Comparison of ENCODE assay signal across 1 cellular context in genomic region chr1:36150296-36151132, GRCh38.
TF ChIP-seq lines count a peak whose summit lies in the region.

No MANE protein-coding gene starts in this region.

TF ChIP-seq in K562, 482 proteins besides CTCF, POLR2A, EP300 and RAD21 (continued from another document and continues in another):
- TF ChIP-seq ZNF280B (CRISPR knock-in tag; IDR thresholded peaks at IDR 0.05), result no peak
- TF ChIP-seq, protein P1, sequence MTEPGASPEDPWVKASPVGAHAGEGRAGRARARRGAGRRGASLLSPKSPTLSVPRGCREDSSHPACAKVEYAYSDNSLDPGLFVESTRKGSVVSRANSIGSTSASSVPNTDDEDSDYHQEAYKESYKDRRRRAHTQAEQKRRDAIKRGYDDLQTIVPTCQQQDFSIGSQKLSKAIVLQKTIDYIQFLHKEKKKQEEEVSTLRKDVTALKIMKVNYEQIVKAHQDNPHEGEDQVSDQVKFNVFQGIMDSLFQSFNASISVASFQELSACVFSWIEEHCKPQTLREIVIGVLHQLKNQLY (CRISPR knock-in tag; conservative IDR thresholded peaks at IDR 0.05), result no peak
- no peak for TF ChIP-seq ZNF79 (CRISPR knock-in tag; IDR thresholded peaks at IDR 0.05; ENCODE audit: low read depth)
- peak; percentile 83 for TF ChIP-seq SMAD4 (CRISPR knock-in tag; conservative IDR thresholded peaks at IDR 0.05)
- no peak for TF ChIP-seq CBX2 (IDR thresholded peaks at IDR 0.05; ENCODE audit: insufficient read depth, low read length, poor library complexity, severe bottlenecking)
- TF ChIP-seq, protein P2, sequence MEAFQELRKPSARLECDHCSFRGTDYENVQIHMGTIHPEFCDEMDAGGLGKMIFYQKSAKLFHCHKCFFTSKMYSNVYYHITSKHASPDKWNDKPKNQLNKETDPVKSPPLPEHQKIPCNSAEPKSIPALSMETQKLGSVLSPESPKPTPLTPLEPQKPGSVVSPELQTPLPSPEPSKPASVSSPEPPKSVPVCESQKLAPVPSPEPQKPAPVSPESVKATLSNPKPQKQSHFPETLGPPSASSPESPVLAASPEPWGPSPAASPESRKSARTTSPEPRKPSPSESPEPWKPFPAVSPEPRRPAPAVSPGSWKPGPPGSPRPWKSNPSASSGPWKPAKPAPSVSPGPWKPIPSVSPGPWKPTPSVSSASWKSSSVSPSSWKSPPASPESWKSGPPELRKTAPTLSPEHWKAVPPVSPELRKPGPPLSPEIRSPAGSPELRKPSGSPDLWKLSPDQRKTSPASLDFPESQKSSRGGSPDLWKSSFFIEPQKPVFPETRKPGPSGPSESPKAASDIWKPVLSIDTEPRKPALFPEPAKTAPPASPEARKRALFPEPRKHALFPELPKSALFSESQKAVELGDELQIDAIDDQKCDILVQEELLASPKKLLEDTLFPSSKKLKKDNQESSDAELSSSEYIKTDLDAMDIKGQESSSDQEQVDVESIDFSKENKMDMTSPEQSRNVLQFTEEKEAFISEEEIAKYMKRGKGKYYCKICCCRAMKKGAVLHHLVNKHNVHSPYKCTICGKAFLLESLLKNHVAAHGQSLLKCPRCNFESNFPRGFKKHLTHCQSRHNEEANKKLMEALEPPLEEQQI (IDR thresholded peaks at IDR 0.05), result no peak
- TF ChIP-seq PBX2 (CRISPR knock-in tag; IDR thresholded peaks at IDR 0.05; ENCODE audit: low read depth), result no peak
- TF ChIP-seq PBX2 (tag; conservative IDR thresholded peaks at IDR 0.05; ENCODE audit: low read depth), result peak; percentile 77
- TF ChIP-seq RBM14 (IDR thresholded peaks at IDR 0.05; ENCODE audit: borderline replicate concordance, insufficient read depth, low read depth, low read length), result no peak
- TF ChIP-seq HOMEZ (CRISPR knock-in tag; IDR thresholded peaks at IDR 0.05), result no peak
- TF ChIP-seq ZNF239 (CRISPR knock-in tag; IDR thresholded peaks at IDR 0.05), result no peak
- TF ChIP-seq NFIX (CRISPR knock-in tag; IDR thresholded peaks at IDR 0.05; ENCODE audit: low read depth), result no peak
- no peak for TF ChIP-seq HNRNPLL (IDR thresholded peaks at IDR 0.05; ENCODE audit: low read depth, low read length, poor library complexity, severe bottlenecking)
- TF ChIP-seq ZBTB7A (IDR thresholded peaks at IDR 0.05; ENCODE audit: borderline replicate concordance, control insufficient read depth, low read depth, low read length), result no peak; the same call in 1 of the 2 replicates
- no peak for TF ChIP-seq HMG20A (CRISPR knock-in tag; conservative IDR thresholded peaks at IDR 0.05)
- no peak for TF ChIP-seq GMEB1 (CRISPR knock-in tag; IDR thresholded peaks at IDR 0.05)
- no peak for TF ChIP-seq ZNF133 (CRISPR knock-in tag; IDR thresholded peaks at IDR 0.05)
- TF ChIP-seq CREM (IDR thresholded peaks at IDR 0.05; ENCODE audit: low read depth), result peak; percentile 57; the same call in 1 of the 2 replicates
- TF ChIP-seq POLR2G (IDR thresholded peaks at IDR 0.05; ENCODE audit: low read depth, low read length), result peak; percentile 85
- TF ChIP-seq, protein P3, sequence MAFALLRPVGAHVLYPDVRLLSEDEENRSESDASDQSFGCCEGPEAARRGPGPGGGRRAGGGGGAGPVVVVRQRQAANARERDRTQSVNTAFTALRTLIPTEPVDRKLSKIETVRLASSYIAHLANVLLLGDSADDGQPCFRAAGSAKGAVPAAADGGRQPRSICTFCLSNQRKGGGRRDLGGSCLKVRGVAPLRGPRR (CRISPR knock-in tag; IDR thresholded peaks at IDR 0.05), result no peak
- no peak for TF ChIP-seq ZFP30 (CRISPR knock-in tag; IDR thresholded peaks at IDR 0.05; ENCODE audit: borderline replicate concordance)
- TF ChIP-seq MECOM (CRISPR knock-in tag; IDR thresholded peaks at IDR 0.05), result no peak
- TF ChIP-seq, protein P4, sequence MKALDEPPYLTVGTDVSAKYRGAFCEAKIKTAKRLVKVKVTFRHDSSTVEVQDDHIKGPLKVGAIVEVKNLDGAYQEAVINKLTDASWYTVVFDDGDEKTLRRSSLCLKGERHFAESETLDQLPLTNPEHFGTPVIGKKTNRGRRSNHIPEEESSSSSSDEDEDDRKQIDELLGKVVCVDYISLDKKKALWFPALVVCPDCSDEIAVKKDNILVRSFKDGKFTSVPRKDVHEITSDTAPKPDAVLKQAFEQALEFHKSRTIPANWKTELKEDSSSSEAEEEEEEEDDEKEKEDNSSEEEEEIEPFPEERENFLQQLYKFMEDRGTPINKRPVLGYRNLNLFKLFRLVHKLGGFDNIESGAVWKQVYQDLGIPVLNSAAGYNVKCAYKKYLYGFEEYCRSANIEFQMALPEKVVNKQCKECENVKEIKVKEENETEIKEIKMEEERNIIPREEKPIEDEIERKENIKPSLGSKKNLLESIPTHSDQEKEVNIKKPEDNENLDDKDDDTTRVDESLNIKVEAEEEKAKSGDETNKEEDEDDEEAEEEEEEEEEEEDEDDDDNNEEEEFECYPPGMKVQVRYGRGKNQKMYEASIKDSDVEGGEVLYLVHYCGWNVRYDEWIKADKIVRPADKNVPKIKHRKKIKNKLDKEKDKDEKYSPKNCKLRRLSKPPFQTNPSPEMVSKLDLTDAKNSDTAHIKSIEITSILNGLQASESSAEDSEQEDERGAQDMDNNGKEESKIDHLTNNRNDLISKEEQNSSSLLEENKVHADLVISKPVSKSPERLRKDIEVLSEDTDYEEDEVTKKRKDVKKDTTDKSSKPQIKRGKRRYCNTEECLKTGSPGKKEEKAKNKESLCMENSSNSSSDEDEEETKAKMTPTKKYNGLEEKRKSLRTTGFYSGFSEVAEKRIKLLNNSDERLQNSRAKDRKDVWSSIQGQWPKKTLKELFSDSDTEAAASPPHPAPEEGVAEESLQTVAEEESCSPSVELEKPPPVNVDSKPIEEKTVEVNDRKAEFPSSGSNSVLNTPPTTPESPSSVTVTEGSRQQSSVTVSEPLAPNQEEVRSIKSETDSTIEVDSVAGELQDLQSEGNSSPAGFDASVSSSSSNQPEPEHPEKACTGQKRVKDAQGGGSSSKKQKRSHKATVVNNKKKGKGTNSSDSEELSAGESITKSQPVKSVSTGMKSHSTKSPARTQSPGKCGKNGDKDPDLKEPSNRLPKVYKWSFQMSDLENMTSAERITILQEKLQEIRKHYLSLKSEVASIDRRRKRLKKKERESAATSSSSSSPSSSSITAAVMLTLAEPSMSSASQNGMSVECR (CRISPR knock-in tag; IDR thresholded peaks at IDR 0.05), result 0 out of 2 replicates have a peak, but pooled peaks have one; percentile 29
- peak; percentile 51 for TF ChIP-seq RBBP5 (IDR thresholded peaks at IDR 0.05; ENCODE audit: borderline replicate concordance, insufficient read depth, low read length, poor library complexity, severe bottlenecking)
- no peak for TF ChIP-seq CREB5 (CRISPR knock-in tag; IDR thresholded peaks at IDR 0.05)
- TF ChIP-seq SAFB (IDR thresholded peaks at IDR 0.05; ENCODE audit: borderline replicate concordance, low read depth, low read length), result no peak
- TF ChIP-seq MCM7 (IDR thresholded peaks at IDR 0.05), result no peak
- TF ChIP-seq KDM1A (IDR thresholded peaks at IDR 0.05), result no peak
- no peak for TF ChIP-seq ZNF518B (CRISPR knock-in tag; IDR thresholded peaks at IDR 0.05)
- TF ChIP-seq ZC3H4 (CRISPR knock-in tag; IDR thresholded peaks at IDR 0.05; ENCODE audit: borderline replicate concordance), result no peak
- TF ChIP-seq ZNF586 (CRISPR knock-in tag; conservative IDR thresholded peaks at IDR 0.05), result no peak
- TF ChIP-seq IRF9 (tag; IDR thresholded peaks at IDR 0.05), result no peak
- TF ChIP-seq MYC (IDR thresholded peaks at IDR 0.05; ENCODE audit: low read depth, low read length), result peak; percentile 43; the same call in 1 of the 2 replicates
- TF ChIP-seq MYC (CRISPR knock-in tag; IDR thresholded peaks at IDR 0.05; ENCODE audit: borderline replicate concordance, low read depth), result no peak
- TF ChIP-seq ELF4 (CRISPR knock-in tag; IDR thresholded peaks at IDR 0.05), result no peak
- TF ChIP-seq RBM17 (IDR thresholded peaks at IDR 0.05; ENCODE audit: borderline replicate concordance, low read depth, low read length), result no peak
- no peak for TF ChIP-seq SIRT6 (IDR thresholded peaks at IDR 0.05; ENCODE audit: low read depth, low read length)
